ENCODE assay signal across 1 cellular context in the genomic region with DNA sequence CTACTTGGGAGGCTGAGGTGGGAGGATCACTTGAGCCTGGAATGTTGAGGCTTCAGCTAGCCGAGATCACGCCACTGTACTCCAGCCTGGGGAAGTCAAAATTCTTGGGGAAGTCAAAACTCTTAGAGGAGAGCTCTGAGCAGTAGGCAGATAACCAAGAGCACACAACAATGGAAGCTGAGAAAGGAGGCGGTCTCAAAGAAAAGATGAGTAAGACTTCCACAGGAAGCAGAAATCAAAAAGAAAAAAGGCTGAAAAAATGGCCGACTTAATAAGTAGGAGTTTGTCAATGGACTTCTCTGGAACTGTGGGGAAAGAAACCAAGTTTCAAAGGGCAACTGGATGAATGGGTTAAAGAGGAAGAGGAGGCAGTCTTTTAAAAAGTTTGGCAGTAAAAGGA.
A peak's percentile ranks its signal among the peaks of the same experiment; 100 is the strongest.
TF ChIP-seq lines count a peak whose summit lies in the region.

No MANE protein-coding gene starts in this region.

TF ChIP-seq in K562, 482 proteins besides CTCF, POLR2A, EP300 and RAD21:
- TF ChIP-seq EHMT2 (IDR thresholded peaks at IDR 0.05) (peak; percentile 74), YY1 (IDR thresholded peaks at IDR 0.05; ENCODE audit: borderline replicate concordance in 1 of 3, control insufficient read depth in 1 of 3, extremely low read depth in 1 of 3, insufficient read depth in 3 of 3, insufficient read length in 1 of 3, insufficient replicate concordance in 2 of 3, low read depth in 1 of 3, low read length in 2 of 3) (peak in 1 of 3 experiments; percentile 32), SRSF7 (optimal IDR thresholded peaks at IDR 0.05; ENCODE audit: low read depth, low read length) (no peak), NFRKB (IDR thresholded peaks at IDR 0.05; ENCODE audit: low read depth) (peak; percentile 37; the same call in 1 of the 2 replicates)
